Comparison of ENCODE assay signal across 1 cellular context in genomic region chr18:11819938-11820337, GRCh38.
TF ChIP-seq lines count a peak whose summit lies in the region.

No MANE protein-coding gene starts in this region.

TF ChIP-seq in K562, 482 proteins besides CTCF, POLR2A, EP300 and RAD21 (continues in another document):
- no peak for TF ChIP-seq ZNF232 (CRISPR knock-in tag; IDR thresholded peaks at IDR 0.05)
- TF ChIP-seq ZFP30 (CRISPR knock-in tag; IDR thresholded peaks at IDR 0.05; ENCODE audit: borderline replicate concordance): no peak
- no peak for TF ChIP-seq TAF7 (tag; IDR thresholded peaks at IDR 0.05)
- no peak for TF ChIP-seq PHB (CRISPR knock-in tag; IDR thresholded peaks at IDR 0.05)
- no peak for TF ChIP-seq ID3 (CRISPR knock-in tag; IDR thresholded peaks at IDR 0.05)
- TF ChIP-seq ID3 (tag; IDR thresholded peaks at IDR 0.05): peak; percentile 75
- no peak for TF ChIP-seq HNRNPUL1 (IDR thresholded peaks at IDR 0.05; ENCODE audit: low read length)
- TF ChIP-seq ZNF277 (CRISPR knock-in tag; IDR thresholded peaks at IDR 0.05; ENCODE audit: borderline replicate concordance): no peak
- peak; percentile 59 for TF ChIP-seq ZNF316 (IDR thresholded peaks at IDR 0.05)
- no peak for TF ChIP-seq PRMT5 (CRISPR knock-in tag; IDR thresholded peaks at IDR 0.05)
- TF ChIP-seq MAFK (IDR thresholded peaks at IDR 0.05; ENCODE audit: low read length): peak; percentile 15; the same call in 1 of the 2 replicates
- TF ChIP-seq CBFA2T3 (IDR thresholded peaks at IDR 0.05): no peak
- no peak for TF ChIP-seq MCM7 (IDR thresholded peaks at IDR 0.05)
- TF ChIP-seq CREB5 (CRISPR knock-in tag; IDR thresholded peaks at IDR 0.05): no peak
- no peak for TF ChIP-seq TSHZ1 (CRISPR knock-in tag; IDR thresholded peaks at IDR 0.05)
- TF ChIP-seq ETV6 (IDR thresholded peaks at IDR 0.05; ENCODE audit: borderline replicate concordance in 1 of 2, low read depth in 2 of 2, low read length in 1 of 2): no peak
- no peak for TF ChIP-seq ETV6 (CRISPR knock-in tag; IDR thresholded peaks at IDR 0.05; ENCODE audit: borderline replicate concordance)
- no peak for TF ChIP-seq HMG20A (CRISPR knock-in tag; conservative IDR thresholded peaks at IDR 0.05)
- peak; percentile 81 for TF ChIP-seq MEIS2 (IDR thresholded peaks at IDR 0.05; ENCODE audit: partially characterized antibody)
- TF ChIP-seq SMARCA4 (IDR thresholded peaks at IDR 0.05): peak; percentile 64
- TF ChIP-seq KLF16 (IDR thresholded peaks at IDR 0.05): no peak
- no peak for TF ChIP-seq ZSCAN29 (IDR thresholded peaks at IDR 0.05)
- no peak for TF ChIP-seq U2AF1 (optimal IDR thresholded peaks at IDR 0.05; ENCODE audit: low read depth, low read length)
- no peak for TF ChIP-seq STAT5B (CRISPR knock-in tag; IDR thresholded peaks at IDR 0.05)
- TF ChIP-seq ZNF695 (CRISPR knock-in tag; IDR thresholded peaks at IDR 0.05): no peak
- TF ChIP-seq HMGN3 (IDR thresholded peaks at IDR 0.05; ENCODE audit: borderline replicate concordance, extremely low read depth, insufficient read length, low read depth, low read length): no peak
- TF ChIP-seq NFRKB (IDR thresholded peaks at IDR 0.05; ENCODE audit: low read depth): no peak
- TF ChIP-seq FOXK1 (CRISPR knock-in tag; IDR thresholded peaks at IDR 0.05; ENCODE audit: borderline replicate concordance): no peak
- TF ChIP-seq ZNF143 (CRISPR knock-in tag; IDR thresholded peaks at IDR 0.05): no peak
- no peak for TF ChIP-seq MBD2 (IDR thresholded peaks at IDR 0.05; ENCODE audit: borderline replicate concordance, low read depth)
- no peak for TF ChIP-seq ARID4B (CRISPR knock-in tag; IDR thresholded peaks at IDR 0.05)
- TF ChIP-seq SPI1 (IDR thresholded peaks at IDR 0.05; ENCODE audit: borderline replicate concordance, low read depth, low read length): no peak
- no peak for TF ChIP-seq GATAD2B (IDR thresholded peaks at IDR 0.05; ENCODE audit: borderline replicate concordance)
- TF ChIP-seq HMGXB4 (CRISPR knock-in tag; IDR thresholded peaks at IDR 0.05): no peak
- TF ChIP-seq ARID3A (IDR thresholded peaks at IDR 0.05; ENCODE audit: borderline replicate concordance, low read depth, low read length): no peak
- TF ChIP-seq ZBTB17 (CRISPR knock-in tag; IDR thresholded peaks at IDR 0.05): no peak
- no peak for TF ChIP-seq ZNF395 (CRISPR knock-in tag; IDR thresholded peaks at IDR 0.05)
- TF ChIP-seq ZNF75A (CRISPR knock-in tag; IDR thresholded peaks at IDR 0.05): no peak
- TF ChIP-seq NR4A1 (CRISPR knock-in tag; IDR thresholded peaks at IDR 0.05): no peak
- no peak for TF ChIP-seq NR4A1 (tag; IDR thresholded peaks at IDR 0.05)
- TF ChIP-seq BRF2 (IDR thresholded peaks at IDR 0.05; ENCODE audit: borderline replicate concordance, insufficient read depth, insufficient read length): no peak
- no peak for TF ChIP-seq DLX4 (CRISPR knock-in tag; IDR thresholded peaks at IDR 0.05)
- TF ChIP-seq CHD1 (IDR thresholded peaks at IDR 0.05; ENCODE audit: low read length): no peak
- TF ChIP-seq LEF1 (IDR thresholded peaks at IDR 0.05): peak; percentile 32; the same call in 1 of the 2 replicates
- TF ChIP-seq HEY1 (CRISPR knock-in tag; IDR thresholded peaks at IDR 0.05; ENCODE audit: borderline replicate concordance): no peak
- TF ChIP-seq ZNF124 (CRISPR knock-in tag; IDR thresholded peaks at IDR 0.05): no peak
- TF ChIP-seq E2F5 (CRISPR knock-in tag; IDR thresholded peaks at IDR 0.05): no peak
- TF ChIP-seq RBFOX2 (IDR thresholded peaks at IDR 0.05; ENCODE audit: low read depth, low read length): no peak
- no peak for TF ChIP-seq RNF2 (IDR thresholded peaks at IDR 0.05)
- TF ChIP-seq POLR3A (IDR thresholded peaks at IDR 0.05; ENCODE audit: borderline replicate concordance, extremely low read depth, insufficient read depth, insufficient read length): no peak
